1 cellular context compared by ENCODE assay signal in genomic region chr22:35611891-35612576, GRCh38.
TF ChIP-seq lines count a peak whose summit lies in the region.

No MANE protein-coding gene starts in this region.

TF ChIP-seq in K562, 482 proteins besides CTCF, POLR2A, EP300 and RAD21:
- no peak for TF ChIP-seq ZNF644 (tag; IDR thresholded peaks at IDR 0.05; ENCODE audit: low read depth)
- no peak for TF ChIP-seq CHD7 (IDR thresholded peaks at IDR 0.05; ENCODE audit: low read depth, low read length)
- TF ChIP-seq CEBPG (CRISPR knock-in tag; IDR thresholded peaks at IDR 0.05), result no peak
- peak; percentile 35 to 53; a peak in 3 of 4 replicates for TF ChIP-seq CEBPG (tag; conservative IDR thresholded peaks at IDR 0.05 in 1 of 2, IDR thresholded peaks at IDR 0.05 in 1 of 2)
- no peak for TF ChIP-seq EP400 (IDR thresholded peaks at IDR 0.05)
